Comparison of ENCODE assay signal across 8 cellular contexts in genomic region chr13:49792550-49793324, GRCh38. TPM values are rescaled to one million over a fixed set of nuclear protein-coding genes. Genes with fewer than 3 reads are reported as not detected.
DNase-seq lines count a peak whose midpoint lies in the region; ATAC-seq and TF ChIP-seq lines count a peak whose summit lies in the region.

Gene KPNA3, minus strand, starts transcription at chr13:49792682. Its CDS starts 176 bp downstream, at chr13:49792506.

- peaks cover 34% of the 10 kb centered on the region for H3K4me1 Mint-ChIP-seq in CD8-positive, alpha-beta T cell (ENCODE audit: low read depth)
- peaks cover 27% of the 10 kb centered on the region for H3K4me1 Mint-ChIP-seq in activated CD4-positive, alpha-beta memory T cell treated with anti-CD3 and anti-CD28 coated beads for 36 hours (ENCODE audit: low read depth)

- H3K4me3 Mint-ChIP-seq in CD8-positive, alpha-beta T cell = peak within 1 kb of the TSS; percentile 95
- H3K4me3 Mint-ChIP-seq in activated CD4-positive, alpha-beta memory T cell treated with anti-CD3 and anti-CD28 coated beads for 36 hours = peak within 1 kb of the TSS; percentile 91

- peak; percentile 91 for ATAC-seq in CD8-positive, alpha-beta T cell
- peak; percentile 90 for ATAC-seq in GM19452 (IDR thresholded peaks at IDR 0.05; ENCODE audit: unreplicated experiment)
- ATAC-seq in right lobe of liver = peak; percentile 92 to 96 (median 92)

- peak; percentile 92 to 98 (median 95) for DNase-seq in CD8-positive, alpha-beta T cell
- peak; percentile 86 for DNase-seq in HK-2 (ENCODE audit: unreplicated experiment)
- peak; percentile 97 for DNase-seq in NCI-H82 treated with DMSO at 0.1 percent for 48 hours (lab: John Stamatoyannopoulos, UW; ENCODE audit: unreplicated experiment)
- DNase-seq in activated CD4-positive, alpha-beta memory T cell treated with anti-CD3 and anti-CD28 coated beads for 36 hours = peak; percentile 96
- DNase-seq in dorsolateral prefrontal cortex = peak; percentile 90 to 98 (median 96)
- peak; percentile 97 to 98 (median 98) for DNase-seq in right lobe of liver
- peak; percentile 94 to 96 for DNase-seq in stimulated activated CD4-positive, alpha-beta T cell treated with anti-CD3 and anti-CD28 coated beads, Interleukin-4, amount 100 ng/mL, for 4 hours

- TF ChIP-seq CTCF in CD8-positive, alpha-beta T cell (IDR thresholded peaks at IDR 0.05) = no peak
- TF ChIP-seq CTCF in dorsolateral prefrontal cortex (IDR thresholded peaks at IDR 0.05 in 54 of 56, conservative IDR thresholded peaks at IDR 0.05 in 2 of 56; ENCODE audit: low read depth in 1 of 56, partially characterized antibody in 56 of 56) (peak in 49 of 56 donors; percentile 15 to 64 (median 41)), right lobe of liver (IDR thresholded peaks at IDR 0.05) (peak in 3 of 4 donors; percentile 16 to 43 (median 32))

- H3K36me3 ChIP-seq in CD8-positive, alpha-beta T cell (ENCODE audit: insufficient read depth, low read length) = no peaks in the 10 kb centered on the region
- no peaks in the 10 kb centered on the region for H3K36me3 ChIP-seq in right lobe of liver

- peaks cover 9% of the 10 kb centered on the region for H3K27me3 Mint-ChIP-seq in CD8-positive, alpha-beta T cell (ENCODE audit: low read depth)
- H3K27me3 Mint-ChIP-seq in activated CD4-positive, alpha-beta memory T cell treated with anti-CD3 and anti-CD28 coated beads for 36 hours = no peaks in the 10 kb centered on the region

- POLR2A ChIA-PET in CD8-positive, alpha-beta T cell (lab: Charles Lee) = interaction anchor here (1.0 to 3.4 kb wide), 13 partner anchors 10 to 1661 kb away, joined by 3 to 29 read pairs (median 6); partner anchors contain the start of genes CAB39L, EBPL, FNDC3A and INTS6
- POLR2A ChIA-PET in activated CD4-positive, alpha-beta memory T cell treated with anti-CD3 and anti-CD28 coated beads for 36 hours (lab: Charles Lee) = interaction anchor here (0.8 to 3.5 kb wide), 6 partner anchors 34 to 336 kb away, joined by 3 to 24 read pairs (median 5); partner anchors contain the start of genes EBPL and SPRYD7

- H3K27me3 ChIP-seq in CD8-positive, alpha-beta T cell (ENCODE audit: insufficient read depth, low read length) = no peaks in the 10 kb centered on the region
- H3K27me3 ChIP-seq in dorsolateral prefrontal cortex = no peaks in the 10 kb centered on the region
- H3K27me3 ChIP-seq in right lobe of liver = no peaks in the 10 kb centered on the region

- H3K4me3 ChIP-seq in CD8-positive, alpha-beta T cell (ENCODE audit: low read depth, low read length) = peak within 1 kb of the TSS; percentile 99
- peak within 1 kb of the TSS; percentile 70 to 99 (median 86) for H3K4me3 ChIP-seq in dorsolateral prefrontal cortex
- H3K4me3 ChIP-seq in right lobe of liver = peak within 1 kb of the TSS; percentile 90 to 96 (median 94)

- peak; percentile 86 for TF ChIP-seq POLR2A in right lobe of liver (IDR thresholded peaks at IDR 0.05)

- intact Hi-C loops in CD8-positive, alpha-beta T cell (cut with DNase I, micrococcal nuclease) = loop anchor here (1.0 to 10.0 kb wide), 23 partner anchors 55 to 1792 kb away; partner anchors contain the start of genes EBPL (in 2 of the 2), FNDC3A (in 2 of the 2), NUDT15 (in 2 of the 2) and RCBTB1 (in 2 of the 2)
- intact Hi-C loops in activated CD4-positive, alpha-beta memory T cell treated with anti-CD3 and anti-CD28 coated beads for 36 hours (cut with micrococcal nuclease) = loop anchor here (1.0 to 10.0 kb wide), 9 partner anchors 55 to 1660 kb away; partner anchors contain the start of genes CAB39L, EBPL, INTS6 and PHF11
- intact Hi-C loops in dorsolateral prefrontal cortex (cut with DNase I) = loop anchor here (1.0 to 10.0 kb wide), 7 partner anchors 52 to 345 kb away; partner anchors contain the start of genes EBPL (in 2 of the 2), SPRYD7 (in 2 of the 2) and TRIM13 (in 1 of the 2)
- intact Hi-C loops in right lobe of liver (cut with DNase I) = loop anchor here in 1 of 2 donors (10.0 kb wide), 1 partner anchor 118 kb away; no protein-coding TSS in a partner anchor

- CTCF ChIA-PET in CD8-positive, alpha-beta T cell (lab: Charles Lee) = interaction anchor here (0.7 to 1.9 kb wide), 8 partner anchors 11 to 144 kb away, joined by 3 to 6 read pairs (median 3); no protein-coding TSS in a partner anchor
- CTCF ChIA-PET in activated CD4-positive, alpha-beta memory T cell treated with anti-CD3 and anti-CD28 coated beads for 36 hours (lab: Charles Lee) = interaction anchor here (0.8 to 1.8 kb wide), 7 partner anchors 27 to 1008 kb away, joined by 3 to 7 read pairs (median 3); partner anchors contain the start of genes SPRYD7 and TRIM13

- no peaks in the 10 kb centered on the region for H3K9me3 ChIP-seq in CD8-positive, alpha-beta T cell (ENCODE audit: low read length)
- no peaks in the 10 kb centered on the region for H3K9me3 ChIP-seq in right lobe of liver

- H3K9me3 Mint-ChIP-seq in CD8-positive, alpha-beta T cell = no peaks in the 10 kb centered on the region
- no peaks in the 10 kb centered on the region for H3K9me3 Mint-ChIP-seq in activated CD4-positive, alpha-beta memory T cell treated with anti-CD3 and anti-CD28 coated beads for 36 hours

- WGBS in right lobe of liver (ENCODE audit: insufficient coverage, low coverage, low lambda C conversion rate, missing lambda C conversion rate) = under 1% methylated on average over 7 of the region's 71 CpGs

- peak within 1 kb of the TSS; percentile 96 for H3K27ac Mint-ChIP-seq in CD8-positive, alpha-beta T cell
- peak within 1 kb of the TSS; percentile 93 for H3K27ac Mint-ChIP-seq in activated CD4-positive, alpha-beta memory T cell treated with anti-CD3 and anti-CD28 coated beads for 36 hours

- H3K4me1 ChIP-seq in CD8-positive, alpha-beta T cell (ENCODE audit: insufficient read depth, low read length) = peaks cover 21% of the 10 kb centered on the region
- H3K4me1 ChIP-seq in right lobe of liver = peaks cover 0 to 14% (median 4%) of the 10 kb centered on the region in 4 donors

- H3K27ac ChIP-seq in CD8-positive, alpha-beta T cell (ENCODE audit: low read depth, low read length) = peak within 1 kb of the TSS; percentile 79
- H3K27ac ChIP-seq in dorsolateral prefrontal cortex (peak within 1 kb of the TSS; percentile 80 to 98 (median 95)), right lobe of liver (peak within 1 kb of the TSS; percentile 76 to 92 (median 86))

- peaks cover 9% of the 10 kb centered on the region for H3K36me3 Mint-ChIP-seq in CD8-positive, alpha-beta T cell
- H3K36me3 Mint-ChIP-seq in activated CD4-positive, alpha-beta memory T cell treated with anti-CD3 and anti-CD28 coated beads for 36 hours = peaks cover 5% of the 10 kb centered on the region

RNA-seq across cellular contexts. Expression of gene KPNA3, which starts in this region (rescaled TPM):
- total RNA-seq in CD8-positive, alpha-beta T cell = 10 to 100 TPM; 22.3 to 23.5 TPM
- 10 to 100 TPM; 42.0 to 44.0 TPM for total RNA-seq in activated CD4-positive, alpha-beta memory T cell treated with anti-CD3 and anti-CD28 coated beads for 36 hours
- 10 to 100 TPM; 25.3 to 46.1 (median 35.7) TPM for total RNA-seq in dorsolateral prefrontal cortex
- total RNA-seq in right lobe of liver = 10 to 100 TPM; 16.3 to 27.2 (median 19.5) TPM

Comparison
In these comparisons a context has a peak if more than half of its experiments do, and no peak if none do; other contexts are left out.
1. Peak in every context shown above with its lines: DNase-seq, ATAC-seq, H3K4me3 ChIP-seq and H3K27ac ChIP-seq.